1 cellular context compared by ENCODE assay signal in the genomic region with DNA sequence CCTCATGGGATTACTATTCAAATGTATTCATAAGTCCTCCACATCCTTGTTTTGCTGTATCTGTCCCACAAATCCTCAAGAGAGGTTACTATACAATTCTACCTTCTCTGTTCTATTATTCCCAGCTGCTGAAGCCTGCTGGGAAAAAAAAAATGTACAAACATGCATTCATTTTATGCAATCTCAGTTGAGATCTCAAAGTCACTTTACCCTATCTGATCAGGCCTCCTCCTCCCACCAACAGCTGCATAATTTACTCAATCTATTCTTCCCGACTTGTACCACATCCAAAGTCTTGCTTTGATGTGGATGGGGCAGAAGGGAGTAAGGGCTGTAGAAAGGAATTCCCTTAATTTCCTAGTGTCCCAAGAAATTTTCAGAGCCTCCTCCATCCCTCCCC.
TF ChIP-seq lines count a peak whose summit lies in the region.

No MANE protein-coding gene starts in this region.

TF ChIP-seq in WTC11, 78 proteins besides CTCF, POLR2A, EP300 and RAD21 (continued from another document):
- TF ChIP-seq, protein P1, sequence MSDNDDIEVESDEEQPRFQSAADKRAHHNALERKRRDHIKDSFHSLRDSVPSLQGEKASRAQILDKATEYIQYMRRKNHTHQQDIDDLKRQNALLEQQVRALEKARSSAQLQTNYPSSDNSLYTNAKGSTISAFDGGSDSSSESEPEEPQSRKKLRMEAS (CRISPR knock-in tag; IDR thresholded peaks at IDR 0.05) = no peak
- TF ChIP-seq ZNF219 (CRISPR knock-in tag; IDR thresholded peaks at IDR 0.05; ENCODE audit: borderline replicate concordance) = no peak
- TF ChIP-seq, protein P2, sequence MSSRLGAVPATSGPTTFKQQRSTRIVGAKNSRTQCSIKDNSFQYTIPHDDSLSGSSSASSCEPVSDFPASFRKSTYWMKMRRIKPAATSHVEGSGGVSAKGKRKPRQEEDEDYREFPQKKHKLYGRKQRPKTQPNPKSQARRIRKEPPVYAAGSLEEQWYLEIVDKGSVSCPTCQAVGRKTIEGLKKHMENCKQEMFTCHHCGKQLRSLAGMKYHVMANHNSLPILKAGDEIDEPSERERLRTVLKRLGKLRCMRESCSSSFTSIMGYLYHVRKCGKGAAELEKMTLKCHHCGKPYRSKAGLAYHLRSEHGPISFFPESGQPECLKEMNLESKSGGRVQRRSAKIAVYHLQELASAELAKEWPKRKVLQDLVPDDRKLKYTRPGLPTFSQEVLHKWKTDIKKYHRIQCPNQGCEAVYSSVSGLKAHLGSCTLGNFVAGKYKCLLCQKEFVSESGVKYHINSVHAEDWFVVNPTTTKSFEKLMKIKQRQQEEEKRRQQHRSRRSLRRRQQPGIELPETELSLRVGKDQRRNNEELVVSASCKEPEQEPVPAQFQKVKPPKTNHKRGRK (CRISPR knock-in tag; IDR thresholded peaks at IDR 0.05; ENCODE audit: borderline replicate concordance) = no peak
- TF ChIP-seq NR3C1 (CRISPR knock-in tag; conservative IDR thresholded peaks at IDR 0.05; ENCODE audit: low read depth) = no peak
- no peak for TF ChIP-seq TEAD4 (CRISPR knock-in tag; IDR thresholded peaks at IDR 0.05)
- TF ChIP-seq, protein P3, sequence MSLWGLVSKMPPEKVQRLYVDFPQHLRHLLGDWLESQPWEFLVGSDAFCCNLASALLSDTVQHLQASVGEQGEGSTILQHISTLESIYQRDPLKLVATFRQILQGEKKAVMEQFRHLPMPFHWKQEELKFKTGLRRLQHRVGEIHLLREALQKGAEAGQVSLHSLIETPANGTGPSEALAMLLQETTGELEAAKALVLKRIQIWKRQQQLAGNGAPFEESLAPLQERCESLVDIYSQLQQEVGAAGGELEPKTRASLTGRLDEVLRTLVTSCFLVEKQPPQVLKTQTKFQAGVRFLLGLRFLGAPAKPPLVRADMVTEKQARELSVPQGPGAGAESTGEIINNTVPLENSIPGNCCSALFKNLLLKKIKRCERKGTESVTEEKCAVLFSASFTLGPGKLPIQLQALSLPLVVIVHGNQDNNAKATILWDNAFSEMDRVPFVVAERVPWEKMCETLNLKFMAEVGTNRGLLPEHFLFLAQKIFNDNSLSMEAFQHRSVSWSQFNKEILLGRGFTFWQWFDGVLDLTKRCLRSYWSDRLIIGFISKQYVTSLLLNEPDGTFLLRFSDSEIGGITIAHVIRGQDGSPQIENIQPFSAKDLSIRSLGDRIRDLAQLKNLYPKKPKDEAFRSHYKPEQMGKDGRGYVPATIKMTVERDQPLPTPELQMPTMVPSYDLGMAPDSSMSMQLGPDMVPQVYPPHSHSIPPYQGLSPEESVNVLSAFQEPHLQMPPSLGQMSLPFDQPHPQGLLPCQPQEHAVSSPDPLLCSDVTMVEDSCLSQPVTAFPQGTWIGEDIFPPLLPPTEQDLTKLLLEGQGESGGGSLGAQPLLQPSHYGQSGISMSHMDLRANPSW (CRISPR knock-in tag; conservative IDR thresholded peaks at IDR 0.05; ENCODE audit: low read depth) = no peak
- TF ChIP-seq, protein P4, sequence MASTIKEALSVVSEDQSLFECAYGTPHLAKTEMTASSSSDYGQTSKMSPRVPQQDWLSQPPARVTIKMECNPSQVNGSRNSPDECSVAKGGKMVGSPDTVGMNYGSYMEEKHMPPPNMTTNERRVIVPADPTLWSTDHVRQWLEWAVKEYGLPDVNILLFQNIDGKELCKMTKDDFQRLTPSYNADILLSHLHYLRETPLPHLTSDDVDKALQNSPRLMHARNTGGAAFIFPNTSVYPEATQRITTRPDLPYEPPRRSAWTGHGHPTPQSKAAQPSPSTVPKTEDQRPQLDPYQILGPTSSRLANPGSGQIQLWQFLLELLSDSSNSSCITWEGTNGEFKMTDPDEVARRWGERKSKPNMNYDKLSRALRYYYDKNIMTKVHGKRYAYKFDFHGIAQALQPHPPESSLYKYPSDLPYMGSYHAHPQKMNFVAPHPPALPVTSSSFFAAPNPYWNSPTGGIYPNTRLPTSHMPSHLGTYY (CRISPR knock-in tag; IDR thresholded peaks at IDR 0.05) = no peak
